ENCODE assay signal across 1 cellular context in genomic region chr2:26970244-26970927, GRCh38.
TF ChIP-seq lines count a peak whose summit lies in the region.

Gene MAPRE3 (plus strand): TSS chr2:26970637. CDS start chr2:27022219, 51,582 bp downstream.

TF ChIP-seq in WTC11, 78 proteins besides CTCF, POLR2A, EP300 and RAD21 (continued from another document):
- TF ChIP-seq ZNF532 (CRISPR knock-in tag; IDR thresholded peaks at IDR 0.05; ENCODE audit: borderline replicate concordance) (no peak), ZNF281 (CRISPR knock-in tag; IDR thresholded peaks at IDR 0.05) (0 out of 2 replicates have a peak, but pooled peaks have one; percentile 15), SP1 (CRISPR knock-in tag; conservative IDR thresholded peaks at IDR 0.05) (peak; percentile 73; the same call in 1 of the 2 replicates)
